Comparison of ENCODE assay signal across 2 cellular contexts in the genomic region with DNA sequence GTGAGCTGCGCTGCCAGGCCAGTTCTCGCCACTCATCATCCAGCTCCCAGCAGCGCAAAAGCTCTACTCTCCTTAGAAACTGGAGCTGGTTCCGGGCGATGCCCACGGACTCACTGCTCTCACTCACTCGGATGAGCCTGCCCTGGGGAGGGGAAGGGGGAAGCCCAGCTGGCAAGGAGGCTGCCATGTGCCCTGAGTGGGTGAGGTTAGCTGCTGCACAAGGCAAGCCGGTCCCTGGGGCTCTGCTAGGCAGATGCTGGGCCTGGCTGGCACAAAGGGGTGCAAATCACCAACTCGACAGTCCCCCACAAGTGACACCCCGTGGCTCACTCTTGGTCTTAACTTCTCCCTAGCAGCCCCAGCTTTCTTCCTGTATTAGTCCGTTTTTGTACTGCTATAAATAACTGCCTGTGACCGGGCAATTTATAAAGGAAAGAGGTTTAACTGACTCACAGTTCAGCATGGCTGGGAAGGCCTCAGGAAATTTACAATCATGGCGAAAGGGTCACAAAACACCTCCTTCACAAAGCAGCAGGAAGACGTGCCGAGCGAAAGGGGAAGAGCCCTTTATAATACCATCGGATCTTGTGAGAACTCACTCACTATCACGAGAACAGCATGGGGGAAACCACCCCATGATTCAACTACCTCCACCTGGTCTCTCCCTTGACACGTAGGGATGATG.
TF ChIP-seq lines count a peak whose summit lies in the region.

No MANE protein-coding gene starts in this region.

TF ChIP-seq in H1, 55 proteins besides CTCF, POLR2A, EP300 and RAD21:
- no peak for TF ChIP-seq PHF8 (conservative IDR thresholded peaks at IDR 0.05; ENCODE audit: low read depth, low read length)
- no peak for TF ChIP-seq POLR2AphosphoS5 (IDR thresholded peaks at IDR 0.05; ENCODE audit: low read depth, low read length)
- no peak for TF ChIP-seq SUZ12 (IDR thresholded peaks at IDR 0.05; ENCODE audit: low read length)
- no peak for TF ChIP-seq SAP30 (IDR thresholded peaks at IDR 0.05; ENCODE audit: insufficient read depth, insufficient replicate concordance, low read length)
- TF ChIP-seq SIX5 (IDR thresholded peaks at IDR 0.05; ENCODE audit: low read depth, low read length), result no peak
- TF ChIP-seq, protein P1, sequence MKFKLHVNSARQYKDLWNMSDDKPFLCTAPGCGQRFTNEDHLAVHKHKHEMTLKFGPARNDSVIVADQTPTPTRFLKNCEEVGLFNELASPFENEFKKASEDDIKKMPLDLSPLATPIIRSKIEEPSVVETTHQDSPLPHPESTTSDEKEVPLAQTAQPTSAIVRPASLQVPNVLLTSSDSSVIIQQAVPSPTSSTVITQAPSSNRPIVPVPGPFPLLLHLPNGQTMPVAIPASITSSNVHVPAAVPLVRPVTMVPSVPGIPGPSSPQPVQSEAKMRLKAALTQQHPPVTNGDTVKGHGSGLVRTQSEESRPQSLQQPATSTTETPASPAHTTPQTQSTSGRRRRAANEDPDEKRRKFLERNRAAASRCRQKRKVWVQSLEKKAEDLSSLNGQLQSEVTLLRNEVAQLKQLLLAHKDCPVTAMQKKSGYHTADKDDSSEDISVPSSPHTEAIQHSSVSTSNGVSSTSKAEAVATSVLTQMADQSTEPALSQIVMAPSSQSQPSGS (IDR thresholded peaks at IDR 0.05; ENCODE audit: low read length), result no peak
- TF ChIP-seq HDAC2 (IDR thresholded peaks at IDR 0.05; ENCODE audit: borderline replicate concordance in 1 of 2, low read depth in 2 of 2, low read length in 2 of 2), result no peak
- no peak for TF ChIP-seq NANOG (IDR thresholded peaks at IDR 0.05; ENCODE audit: insufficient read depth, low read depth, low read length, poor library complexity, severe bottlenecking)
- no peak for TF ChIP-seq ASH2L (IDR thresholded peaks at IDR 0.05; ENCODE audit: low read length)
- TF ChIP-seq TCF12 (IDR thresholded peaks at IDR 0.05; ENCODE audit: low read depth, low read length), result no peak
- no peak for TF ChIP-seq BRCA1 (IDR thresholded peaks at IDR 0.05; ENCODE audit: low read depth, low read length)
- no peak for TF ChIP-seq MAFK (IDR thresholded peaks at IDR 0.05; ENCODE audit: low read depth, low read length)

TF ChIP-seq in GM23338, 12 proteins besides CTCF, POLR2A, EP300 and RAD21:
- no peak for TF ChIP-seq POLR2AphosphoS5 (IDR thresholded peaks at IDR 0.05; ENCODE audit: low read depth)
- TF ChIP-seq ZNF114 (CRISPR knock-in tag; IDR thresholded peaks at IDR 0.05), result no peak
- no peak for TF ChIP-seq ZNF331 (CRISPR knock-in tag; IDR thresholded peaks at IDR 0.05; ENCODE audit: low read depth)
- TF ChIP-seq, protein P2, sequence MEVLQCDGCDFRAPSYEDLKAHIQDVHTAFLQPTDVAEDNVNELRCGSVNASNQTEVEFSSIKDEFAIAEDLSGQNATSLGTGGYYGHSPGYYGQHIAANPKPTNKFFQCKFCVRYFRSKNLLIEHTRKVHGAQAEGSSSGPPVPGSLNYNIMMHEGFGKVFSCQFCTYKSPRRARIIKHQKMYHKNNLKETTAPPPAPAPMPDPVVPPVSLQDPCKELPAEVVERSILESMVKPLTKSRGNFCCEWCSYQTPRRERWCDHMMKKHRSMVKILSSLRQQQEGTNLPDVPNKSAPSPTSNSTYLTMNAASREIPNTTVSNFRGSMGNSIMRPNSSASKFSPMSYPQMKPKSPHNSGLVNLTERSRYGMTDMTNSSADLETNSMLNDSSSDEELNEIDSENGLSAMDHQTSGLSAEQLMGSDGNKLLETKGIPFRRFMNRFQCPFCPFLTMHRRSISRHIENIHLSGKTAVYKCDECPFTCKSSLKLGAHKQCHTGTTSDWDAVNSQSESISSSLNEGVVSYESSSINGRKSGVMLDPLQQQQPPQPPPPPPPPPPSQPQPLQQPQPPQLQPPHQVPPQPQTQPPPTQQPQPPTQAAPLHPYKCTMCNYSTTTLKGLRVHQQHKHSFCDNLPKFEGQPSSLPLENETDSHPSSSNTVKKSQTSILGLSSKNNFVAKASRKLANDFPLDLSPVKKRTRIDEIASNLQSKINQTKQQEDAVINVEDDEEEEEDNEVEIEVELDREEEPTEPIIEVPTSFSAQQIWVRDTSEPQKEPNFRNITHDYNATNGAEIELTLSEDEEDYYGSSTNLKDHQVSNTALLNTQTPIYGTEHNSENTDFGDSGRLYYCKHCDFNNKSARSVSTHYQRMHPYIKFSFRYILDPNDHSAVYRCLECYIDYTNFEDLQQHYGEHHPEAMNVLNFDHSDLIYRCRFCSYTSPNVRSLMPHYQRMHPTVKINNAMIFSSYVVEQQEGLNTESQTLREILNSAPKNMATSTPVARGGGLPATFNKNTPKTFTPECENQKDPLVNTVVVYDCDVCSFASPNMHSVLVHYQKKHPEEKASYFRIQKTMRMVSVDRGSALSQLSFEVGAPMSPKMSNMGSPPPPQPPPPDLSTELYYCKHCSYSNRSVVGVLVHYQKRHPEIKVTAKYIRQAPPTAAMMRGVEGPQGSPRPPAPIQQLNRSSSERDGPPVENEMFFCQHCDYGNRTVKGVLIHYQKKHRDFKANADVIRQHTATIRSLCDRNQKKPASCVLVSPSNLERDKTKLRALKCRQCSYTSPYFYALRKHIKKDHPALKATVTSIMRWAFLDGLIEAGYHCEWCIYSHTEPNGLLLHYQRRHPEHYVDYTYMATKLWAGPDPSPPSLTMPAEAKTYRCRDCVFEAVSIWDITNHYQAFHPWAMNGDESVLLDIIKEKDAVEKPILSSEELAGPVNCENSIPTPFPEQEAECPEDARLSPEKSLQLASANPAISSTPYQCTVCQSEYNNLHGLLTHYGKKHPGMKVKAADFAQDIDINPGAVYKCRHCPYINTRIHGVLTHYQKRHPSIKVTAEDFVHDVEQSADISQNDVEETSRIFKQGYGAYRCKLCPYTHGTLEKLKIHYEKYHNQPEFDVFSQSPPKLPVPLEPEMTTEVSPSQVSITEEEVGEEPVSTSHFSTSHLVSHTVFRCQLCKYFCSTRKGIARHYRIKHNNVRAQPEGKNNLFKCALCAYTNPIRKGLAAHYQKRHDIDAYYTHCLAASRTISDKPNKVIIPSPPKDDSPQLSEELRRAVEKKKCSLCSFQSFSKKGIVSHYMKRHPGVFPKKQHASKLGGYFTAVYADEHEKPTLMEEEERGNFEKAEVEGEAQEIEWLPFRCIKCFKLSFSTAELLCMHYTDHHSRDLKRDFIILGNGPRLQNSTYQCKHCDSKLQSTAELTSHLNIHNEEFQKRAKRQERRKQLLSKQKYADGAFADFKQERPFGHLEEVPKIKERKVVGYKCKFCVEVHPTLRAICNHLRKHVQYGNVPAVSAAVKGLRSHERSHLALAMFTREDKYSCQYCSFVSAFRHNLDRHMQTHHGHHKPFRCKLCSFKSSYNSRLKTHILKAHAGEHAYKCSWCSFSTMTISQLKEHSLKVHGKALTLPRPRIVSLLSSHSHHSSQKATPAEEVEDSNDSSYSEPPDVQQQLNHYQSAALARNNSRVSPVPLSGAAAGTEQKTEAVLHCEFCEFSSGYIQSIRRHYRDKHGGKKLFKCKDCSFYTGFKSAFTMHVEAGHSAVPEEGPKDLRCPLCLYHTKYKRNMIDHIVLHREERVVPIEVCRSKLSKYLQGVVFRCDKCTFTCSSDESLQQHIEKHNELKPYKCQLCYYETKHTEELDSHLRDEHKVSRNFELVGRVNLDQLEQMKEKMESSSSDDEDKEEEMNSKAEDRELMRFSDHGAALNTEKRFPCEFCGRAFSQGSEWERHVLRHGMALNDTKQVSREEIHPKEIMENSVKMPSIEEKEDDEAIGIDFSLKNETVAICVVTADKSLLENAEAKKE (CRISPR knock-in tag; IDR thresholded peaks at IDR 0.05), result no peak
- TF ChIP-seq ETS1 (IDR thresholded peaks at IDR 0.05), result no peak
- TF ChIP-seq STAT1 (IDR thresholded peaks at IDR 0.05; ENCODE audit: unreplicated experiment), result no peak
- TF ChIP-seq, protein P3, sequence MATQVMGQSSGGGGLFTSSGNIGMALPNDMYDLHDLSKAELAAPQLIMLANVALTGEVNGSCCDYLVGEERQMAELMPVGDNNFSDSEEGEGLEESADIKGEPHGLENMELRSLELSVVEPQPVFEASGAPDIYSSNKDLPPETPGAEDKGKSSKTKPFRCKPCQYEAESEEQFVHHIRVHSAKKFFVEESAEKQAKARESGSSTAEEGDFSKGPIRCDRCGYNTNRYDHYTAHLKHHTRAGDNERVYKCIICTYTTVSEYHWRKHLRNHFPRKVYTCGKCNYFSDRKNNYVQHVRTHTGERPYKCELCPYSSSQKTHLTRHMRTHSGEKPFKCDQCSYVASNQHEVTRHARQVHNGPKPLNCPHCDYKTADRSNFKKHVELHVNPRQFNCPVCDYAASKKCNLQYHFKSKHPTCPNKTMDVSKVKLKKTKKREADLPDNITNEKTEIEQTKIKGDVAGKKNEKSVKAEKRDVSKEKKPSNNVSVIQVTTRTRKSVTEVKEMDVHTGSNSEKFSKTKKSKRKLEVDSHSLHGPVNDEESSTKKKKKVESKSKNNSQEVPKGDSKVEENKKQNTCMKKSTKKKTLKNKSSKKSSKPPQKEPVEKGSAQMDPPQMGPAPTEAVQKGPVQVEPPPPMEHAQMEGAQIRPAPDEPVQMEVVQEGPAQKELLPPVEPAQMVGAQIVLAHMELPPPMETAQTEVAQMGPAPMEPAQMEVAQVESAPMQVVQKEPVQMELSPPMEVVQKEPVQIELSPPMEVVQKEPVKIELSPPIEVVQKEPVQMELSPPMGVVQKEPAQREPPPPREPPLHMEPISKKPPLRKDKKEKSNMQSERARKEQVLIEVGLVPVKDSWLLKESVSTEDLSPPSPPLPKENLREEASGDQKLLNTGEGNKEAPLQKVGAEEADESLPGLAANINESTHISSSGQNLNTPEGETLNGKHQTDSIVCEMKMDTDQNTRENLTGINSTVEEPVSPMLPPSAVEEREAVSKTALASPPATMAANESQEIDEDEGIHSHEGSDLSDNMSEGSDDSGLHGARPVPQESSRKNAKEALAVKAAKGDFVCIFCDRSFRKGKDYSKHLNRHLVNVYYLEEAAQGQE (IDR thresholded peaks at IDR 0.05; ENCODE audit: unreplicated experiment), result no peak
- no peak for TF ChIP-seq EZH2phosphoT487 (IDR thresholded peaks at IDR 0.05; ENCODE audit: unreplicated experiment)
- no peak for TF ChIP-seq JUNB (IDR thresholded peaks at IDR 0.05; ENCODE audit: unreplicated experiment)
- TF ChIP-seq EZH2 (IDR thresholded peaks at IDR 0.05; ENCODE audit: low read depth, unreplicated experiment), result no peak
